Comparison of ENCODE assay signal across 18 cellular contexts in genomic region chr3:181558870-181559269, GRCh38.
A peak's percentile ranks its signal among the peaks of the same experiment; 100 is the strongest.
DNase-seq lines count a peak whose midpoint lies in the region; ATAC-seq and TF ChIP-seq lines count a peak whose summit lies in the region.
"Had no signal": no experiment of that assay in that cellular context is flagged by ENCODE, and none has a peak within 500 bp of the region (broad histone marks: within the 10 kb centered on the region; RNA-seq: fewer than 3 reads in every experiment).

No MANE protein-coding gene starts in this region.

- peak; percentile 94 for ATAC-seq in Right ventricle myocardium superior (ENCODE audit: poor library complexity)
- peak; percentile 94 for ATAC-seq in left ventricle myocardium superior
- no peak for ATAC-seq in aorta (ENCODE audit: low FRiP score)
- ATAC-seq: GM12878 had no signal

- H3K4me1 ChIP-seq in right atrium auricular region = no peaks in the 10 kb centered on the region
- no peaks in the 10 kb centered on the region for H3K4me1 ChIP-seq in aorta (ENCODE audit: control insufficient read depth in 1 of 2, insufficient read depth in 2 of 2, low read length in 2 of 2)

- intact Hi-C loops in Right ventricle myocardium superior (cut with DNase I) (no loop called here), left ventricle myocardium superior (cut with micrococcal nuclease) (no loop called here), aorta (cut with DNase I) (no loop called here)

- no peak for TF ChIP-seq CTCF in right atrium auricular region (IDR thresholded peaks at IDR 0.05)

- H3K27me3 ChIP-seq in right atrium auricular region = no peaks in the 10 kb centered on the region
- H3K27me3 ChIP-seq in aorta (ENCODE audit: control insufficient read depth in 1 of 2, insufficient read depth in 2 of 2, low read length in 1 of 2) = no peaks in the 10 kb centered on the region

- H3K36me3 ChIP-seq in right atrium auricular region = no peaks in the 10 kb centered on the region
- no peaks in the 10 kb centered on the region for H3K36me3 ChIP-seq in aorta (ENCODE audit: control insufficient read depth in 1 of 2, insufficient read depth in 2 of 2, low read length in 1 of 2)

- no peak overlapping the region for H3K4me3 ChIP-seq in right atrium auricular region
- H3K4me3 ChIP-seq in aorta (ENCODE audit: low read length in 2 of 2) = no peak overlapping the region
- H3K4me3 ChIP-seq: GM12878 had no signal

- no peak overlapping the region for H3K27ac ChIP-seq in right atrium auricular region
- H3K27ac ChIP-seq in aorta (ENCODE audit: low read depth in 1 of 2, low read length in 2 of 2) = no peak overlapping the region

- DNase-seq in Right ventricle myocardium superior (peak; percentile 44), right atrium auricular region (ENCODE audit: low spot score) (no peak), dermis blood vessel endothelial cell (peak; percentile 2), left ventricle myocardium superior (peak; percentile 34), NCI-H1694 treated with DMSO at 0.1 percent for 48 hours (lab: John Stamatoyannopoulos, UW) (no peak), aorta (no peak), iPS-NIHi7 (ENCODE audit: extremely low spot score) (no peak), anterior cingulate cortex (lab: John Stamatoyannopoulos, UW) (no peak)
- DNase-seq: CD4-positive, CD25-positive, alpha-beta regulatory T cell; DMS79 treated with DMSO at 0.1 percent for 48 hours; H9; Kasumi-1; NCI-H1436; NCI-H1930; NCI-H510A treated with DMSO at 0.1 percent for 48 hours; NCI-H748 treated with DMSO at 0.1 percent for 48 hours; OCI-M1 had no signal

- WGBS in aorta, 2 donors = 3 to 6% methylated on average over 2 of the region's 2 CpGs

- H3K9me3 ChIP-seq in right atrium auricular region (no peaks in the 10 kb centered on the region), aorta (ENCODE audit: control insufficient read depth, low read length) (no peaks in the 10 kb centered on the region)

Comparison
In these comparisons a context has a peak if more than half of its experiments do, and no peak if none do; other contexts are left out.
1. DNase-seq: peak in Right ventricle myocardium superior (single experiment), dermis blood vessel endothelial cell (single experiment) and left ventricle myocardium superior (single experiment); none in right atrium auricular region (single experiment), NCI-H1694 treated with DMSO at 0.1 percent for 48 hours (single experiment), aorta (0 of 2), iPS-NIHi7 (single experiment) and anterior cingulate cortex (0 of 58).